In the genomic region with DNA sequence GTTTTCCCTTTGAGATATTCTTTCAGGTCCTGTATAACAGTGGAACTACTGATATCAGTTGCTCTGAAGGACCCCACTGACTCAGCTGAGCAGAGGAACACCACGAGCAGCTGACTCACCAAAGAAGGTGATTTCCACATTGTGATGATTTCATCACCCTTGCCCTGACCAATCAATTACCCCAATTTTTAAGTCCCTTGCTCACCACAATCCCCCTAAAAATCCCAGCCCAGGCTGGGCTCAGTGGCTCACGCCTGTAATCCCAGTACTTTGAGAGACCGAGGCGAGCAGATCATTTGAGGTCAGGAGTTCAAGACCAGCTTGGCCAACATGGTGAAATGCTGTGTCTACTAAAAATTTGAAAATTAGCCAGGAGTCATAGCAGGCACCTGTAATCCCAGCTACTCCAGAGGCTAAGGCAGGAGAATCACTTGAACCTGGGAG, we compare ENCODE assay signal across 8 cellular contexts.
DNase-seq lines count a peak whose midpoint lies in the region; ATAC-seq and TF ChIP-seq lines count a peak whose summit lies in the region.

No MANE protein-coding gene starts in this region.

- no peaks in the 10 kb centered on the region for H3K9me3 ChIP-seq in PC-3 (ENCODE audit: low read length)

- DNase-seq in PC-3: peak; percentile 37
- DNase-seq in dermis blood vessel endothelial cell: peak; percentile 31
- DNase-seq in stimulated activated CD4-positive, alpha-beta T cell treated with anti-CD3 and anti-CD28 coated beads, TNF-alpha, amount 100 ng/mL, for 24 hours (ENCODE audit: low read depth in 3 of 3): peak; percentile 13 to 63 (median 25)
- no peak for DNase-seq in globus pallidus (ENCODE audit: low spot score)

- intact Hi-C loops in PC-3 (cut with micrococcal nuclease): loop anchor here (10.0 kb wide), 2 partner anchors 128 to 198 kb away; a partner anchor contains a TSS

- H3K9ac ChIP-seq in PC-3 (ENCODE audit: low read length): no peak overlapping the region

- no peak for TF ChIP-seq CTCF in PC-3 (conservative IDR thresholded peaks at IDR 0.05; ENCODE audit: low read depth, low read length)

- H3K27ac ChIP-seq in ACC112 (ENCODE audit: low read depth, low read length) (peak overlapping the region; percentile 82), PC-3 (ENCODE audit: low read length) (no peak overlapping the region)

- CTCF ChIA-PET in PC-3 (lab: Charles Lee): interaction anchor here (0.6 kb wide), 1 partner anchor 19 kb away, joined by 3 read pairs; no protein-coding TSS in a partner anchor

- no peaks in the 10 kb centered on the region for H4K20me1 ChIP-seq in PC-3 (ENCODE audit: low read length)

- H3K27me3 ChIP-seq in ACC112 (ENCODE audit: insufficient read depth, low read length) (no peaks in the 10 kb centered on the region), PC-3 (ENCODE audit: low read length) (no peaks in the 10 kb centered on the region)

- H3K36me3 ChIP-seq in ACC112 (ENCODE audit: insufficient read depth, low read length) (no peaks in the 10 kb centered on the region), PC-3 (ENCODE audit: low read depth, low read length) (no peaks in the 10 kb centered on the region)

- peak; percentile 62 for ATAC-seq in GM21390 (IDR thresholded peaks at IDR 0.05; ENCODE audit: unreplicated experiment)
- no peak for ATAC-seq in PC-3
- no peak for ATAC-seq in GM21528 (IDR thresholded peaks at IDR 0.05; ENCODE audit: low FRiP score, unreplicated experiment)
- no peak for ATAC-seq in GM19328 (IDR thresholded peaks at IDR 0.05; ENCODE audit: unreplicated experiment)

- H3K4me1 ChIP-seq in ACC112 (ENCODE audit: control insufficient read depth, insufficient read depth, low read length, unreplicated experiment): peaks cover 38% of the 10 kb centered on the region
- peaks cover 21% of the 10 kb centered on the region for H3K4me1 ChIP-seq in PC-3 (ENCODE audit: insufficient read depth, low read length)

- no peaks in the 10 kb centered on the region for H3K9me2 ChIP-seq in PC-3 (replicated peaks; ENCODE audit: low read length)

- no peak overlapping the region for H2AFZ ChIP-seq in ACC112 (ENCODE audit: low read length, unreplicated experiment)
- H2AFZ ChIP-seq in PC-3 (ENCODE audit: low read length): no peak overlapping the region

- no TSS peak for BruUV-seq in PC-3 (replicated peaks; lab: Mats Ljungman, UMichigan)

- no peak overlapping the region for H3K4me2 ChIP-seq in PC-3 (ENCODE audit: low read length)

- H3K79me2 ChIP-seq in ACC112 (ENCODE audit: control insufficient read depth, insufficient read depth, low read length, unreplicated experiment): no peaks in the 10 kb centered on the region
- H3K79me2 ChIP-seq in PC-3 (ENCODE audit: low read length): no peaks in the 10 kb centered on the region

- H3K4me3 ChIP-seq in ACC112 (ENCODE audit: low read depth, low read length) (no peak overlapping the region), PC-3 (ENCODE audit: low read length) (no peak overlapping the region)

- H3F3A ChIP-seq in PC-3 (ENCODE audit: low read length, unreplicated experiment): no peaks in the 10 kb centered on the region

- POLR2A ChIA-PET in PC-3 (lab: Charles Lee; ENCODE audit: unreplicated experiment): no interaction called here
